9 cellular contexts compared by ENCODE assay signal in genomic region chr2:151243468-151243867, GRCh38. TPM values are rescaled to one million over a fixed set of nuclear protein-coding genes. Genes with fewer than 3 reads are reported as not detected.
"Had no signal": no experiment of that assay in that cellular context is flagged by ENCODE, and none has a peak within 500 bp of the region (broad histone marks: within the 10 kb centered on the region; RNA-seq: fewer than 3 reads in every experiment).

No MANE protein-coding gene starts in this region.

- DNase-seq: GDM1, GF-D8 had no signal

- H3K4me3 ChIP-seq: GM12878 had no signal

- FAIRE-seq: G401.6, GM12878, GM12891, GM12892, GM18507, GM19239 had no signal

- ATAC-seq: GM12878 had no signal

RNA-seq across cellular contexts. Expression of gene NMI, which starts 46.0 kb away (rescaled TPM):
- total RNA-seq: G401 had no signal
